ENCODE assay signal across 17 cellular contexts in the genomic region with DNA sequence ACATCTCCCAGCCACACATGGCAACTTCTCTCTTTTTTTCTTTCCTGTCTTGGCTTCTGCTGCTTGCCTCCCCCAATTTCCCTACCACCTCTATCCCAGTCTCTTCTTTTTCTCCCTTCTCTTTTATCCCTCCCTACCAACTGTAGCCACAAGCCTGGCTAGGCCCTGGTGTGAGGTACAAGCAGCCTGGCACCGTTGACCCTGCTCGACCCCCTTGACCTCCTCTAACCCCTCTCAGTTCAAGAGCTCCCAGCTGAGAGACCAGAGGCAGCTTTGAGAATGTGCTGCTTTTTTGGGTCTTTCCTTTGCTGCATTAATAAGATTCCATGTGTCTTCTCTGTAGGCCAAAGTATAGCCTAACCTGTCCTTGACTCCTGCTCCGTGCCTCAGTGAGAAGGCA. TPM values are rescaled to one million over a fixed set of nuclear protein-coding genes. Genes with fewer than 3 reads are reported as not detected.
"Had no signal": no experiment of that assay in that cellular context is flagged by ENCODE, and none has a peak within 500 bp of the region (broad histone marks: within the 10 kb centered on the region; RNA-seq: fewer than 3 reads in every experiment).

No MANE protein-coding gene starts in this region.

- H3K4me3 Mint-ChIP-seq: activated CD4-positive, alpha-beta memory T cell treated with anti-CD3 and anti-CD28 coated beads for 36 hours; activated T-cell treated with anti-CD3 and anti-CD28 coated beads, Interleukin-2, amount 50 U/mL, for 24 hours; naive thymus-derived CD8-positive, alpha-beta T cell; T-cell had no signal

- H3K4me1 Mint-ChIP-seq: naive thymus-derived CD8-positive, alpha-beta T cell; T-cell had no signal

- DNase-seq: activated naive CD4-positive, alpha-beta T cell treated with anti-CD3 and anti-CD28 coated beads, Interleukin-2, amount 50 U/mL, for 16 hours; activated T-cell treated with anti-CD3 and anti-CD28 coated beads, Interleukin-2, amount 50 U/mL, for 24 hours; hypothalamus; kidney; occipital lobe; stimulated activated CD4-positive, alpha-beta T cell treated with anti-CD3 and anti-CD28 coated beads, Interleukin-12 subunit alpha, Interleukin-12 subunit beta, amount 100 ng/mL, for 4 hours; stimulated activated CD4-positive, alpha-beta T cell treated with anti-CD3 and anti-CD28 coated beads, Interleukin-2, amount 100 ng/mL, for 24 hours; T1000 had no signal

- H3K4me1 ChIP-seq: esophagus muscularis mucosa, left lung, tibial artery, uterus had no signal

- H3K36me3 ChIP-seq: uterus had no signal

- H3K27me3 Mint-ChIP-seq: activated CD4-positive, alpha-beta memory T cell treated with anti-CD3 and anti-CD28 coated beads for 36 hours; T-cell had no signal

- H3K36me3 Mint-ChIP-seq: T-cell had no signal

- H3K9me3 ChIP-seq: esophagus muscularis mucosa, tibial artery, uterus had no signal

- H3K4me3 ChIP-seq: esophagus muscularis mucosa, left lung, tibial artery, uterus had no signal

- H3K27me3 ChIP-seq: esophagus muscularis mucosa, left lung, tibial artery, uterus had no signal

- H3K27ac Mint-ChIP-seq: activated CD4-positive, alpha-beta memory T cell treated with anti-CD3 and anti-CD28 coated beads for 36 hours; activated T-cell treated with anti-CD3 and anti-CD28 coated beads, Interleukin-2, amount 50 U/mL, for 24 hours; T-cell had no signal

- H3K27ac ChIP-seq: left lung, tibial artery, VCaP had no signal

RNA-seq across cellular contexts. Expression of a gene that starts 56.7 kb away (rescaled TPM):
- total RNA-seq: activated CD4-positive, alpha-beta memory T cell treated with anti-CD3 and anti-CD28 coated beads for 36 hours; naive thymus-derived CD8-positive, alpha-beta T cell; pulmonary artery endothelial cell had no signal
- polyA plus RNA-seq: naive thymus-derived CD8-positive, alpha-beta T cell had no signal
